Comparison of ENCODE assay signal across 1 cellular context in genomic region chr3:45551214-45552010, GRCh38.
TF ChIP-seq lines count a peak whose summit lies in the region.

No MANE protein-coding gene starts in this region.

TF ChIP-seq in K562, 482 proteins besides CTCF, POLR2A, EP300 and RAD21 (continued from another document):
- TF ChIP-seq HOMEZ (CRISPR knock-in tag; IDR thresholded peaks at IDR 0.05) (no peak), NCOR1 (IDR thresholded peaks at IDR 0.05) (peak; percentile 63), MXI1 (IDR thresholded peaks at IDR 0.05; ENCODE audit: low read depth, low read length) (0 out of 2 replicates have a peak, but pooled peaks have one; percentile 29), ZNF12 (CRISPR knock-in tag; IDR thresholded peaks at IDR 0.05) (no peak), REST (CRISPR knock-in tag; IDR thresholded peaks at IDR 0.05; ENCODE audit: low read depth) (no peak), MAZ (CRISPR knock-in tag; conservative IDR thresholded peaks at IDR 0.05 in 1 of 2, IDR thresholded peaks at IDR 0.05 in 1 of 2) (peak; percentile 54 to 72), RFX7 (CRISPR knock-in tag; IDR thresholded peaks at IDR 0.05) (no peak), ZNF589 (CRISPR knock-in tag; IDR thresholded peaks at IDR 0.05; ENCODE audit: low read depth) (peak; percentile 82), KDM1A (IDR thresholded peaks at IDR 0.05) (peak; percentile 48 to 55; a peak in 2 of 4 replicates), PRDM10 (IDR thresholded peaks at IDR 0.05; ENCODE audit: partially characterized antibody) (peak; percentile 91), TAF9B (IDR thresholded peaks at IDR 0.05; ENCODE audit: partially characterized antibody) (peak; percentile 84), ZBTB17 (CRISPR knock-in tag; IDR thresholded peaks at IDR 0.05) (0 out of 2 replicates have a peak, but pooled peaks have one; percentile 19), CREB3 (tag; conservative IDR thresholded peaks at IDR 0.05; ENCODE audit: low read depth) (no peak), MNT (conservative IDR thresholded peaks at IDR 0.05) (peak in 1 of 2 experiments; percentile 79; a peak in 2 of 4 replicates), NEUROD1 (IDR thresholded peaks at IDR 0.05; ENCODE audit: borderline replicate concordance, low read depth, low read length, partially characterized antibody) (peak; percentile 62), GTF2E2 (tag; IDR thresholded peaks at IDR 0.05) (0 out of 2 replicates have a peak, but pooled peaks have one; percentile 30), CC2D1A (IDR thresholded peaks at IDR 0.05) (peak; percentile 35; the same call in 1 of the 2 replicates), NFE2 (IDR thresholded peaks at IDR 0.05; ENCODE audit: low read depth) (peak; percentile 48; the same call in 1 of the 2 replicates), SMARCE1 (IDR thresholded peaks at IDR 0.05) (peak; percentile 95), CTBP1 (IDR thresholded peaks at IDR 0.05; ENCODE audit: borderline replicate concordance) (peak; percentile 77), DPF2 (IDR thresholded peaks at IDR 0.05) (peak; percentile 96), ZNF318 (IDR thresholded peaks at IDR 0.05; ENCODE audit: borderline replicate concordance in 1 of 2, low read depth in 1 of 2) (peak in 1 of 2 experiments; percentile 26; a peak in 1 of 4 replicates), MYC (IDR thresholded peaks at IDR 0.05; ENCODE audit: low read depth, low read length) (peak; percentile 50; the same call in 1 of the 2 replicates), MYC (CRISPR knock-in tag; IDR thresholded peaks at IDR 0.05; ENCODE audit: borderline replicate concordance, low read depth) (no peak), SOX6 (IDR thresholded peaks at IDR 0.05) (peak; percentile 75), ELF4 (CRISPR knock-in tag; IDR thresholded peaks at IDR 0.05) (peak; percentile 76; the same call in 1 of the 2 replicates)
